In the genomic region with DNA sequence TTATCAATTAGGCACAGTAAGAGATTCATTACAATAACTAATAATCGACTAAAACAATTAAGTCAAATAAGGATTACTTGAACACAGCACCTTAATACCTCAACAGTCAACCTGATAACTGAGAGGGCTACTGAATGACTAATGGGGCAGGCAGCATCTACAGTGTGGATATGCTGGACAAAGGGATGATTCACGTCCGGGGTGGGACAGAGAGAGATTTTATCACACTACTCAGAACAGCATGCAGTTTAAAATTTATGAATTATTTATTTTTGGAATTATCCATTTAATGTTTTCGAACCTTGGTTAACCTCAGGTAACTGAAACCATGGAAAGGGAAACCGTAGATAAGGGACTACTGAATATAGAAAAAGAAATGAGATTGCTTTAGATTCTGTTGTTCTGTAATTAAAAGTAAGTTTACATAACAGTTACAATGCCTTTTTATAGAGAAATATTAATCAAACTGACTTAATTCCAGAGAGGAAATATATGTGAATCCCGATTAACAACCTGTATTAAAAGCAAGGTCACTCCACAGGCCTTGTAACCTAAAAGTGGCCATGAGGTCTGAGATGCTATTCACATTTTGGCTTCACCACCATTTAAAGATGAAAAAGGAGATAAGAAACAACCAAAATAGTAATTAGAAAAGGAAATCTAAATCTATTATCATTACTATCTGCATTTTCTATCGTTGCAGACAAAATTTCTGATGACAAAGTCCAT, we compare ENCODE assay signal across 15 cellular contexts.
DNase-seq lines count a peak whose midpoint lies in the region; ATAC-seq and TF ChIP-seq lines count a peak whose summit lies in the region.
"Had no signal": no experiment of that assay in that cellular context is flagged by ENCODE, and none has a peak within 500 bp of the region (broad histone marks: within the 10 kb centered on the region; RNA-seq: fewer than 3 reads in every experiment).

No MANE protein-coding gene starts in this region.

- CTCF ChIA-PET in Panc1 (lab: Charles Lee), result no interaction called here

- H3K27ac ChIP-seq in Panc1 (ENCODE audit: low read length), result peak overlapping the region; percentile 67
- H3K27ac ChIP-seq: HL-60, suprapubic skin had no signal

- no peaks in the 10 kb centered on the region for H3K9me3 ChIP-seq in Panc1 (ENCODE audit: control insufficient read depth, insufficient read depth, low read depth, low read length)
- H3K9me3 ChIP-seq: suprapubic skin had no signal

- peaks cover 14% of the 10 kb centered on the region for H3K4me1 ChIP-seq in Panc1 (ENCODE audit: control insufficient read depth, insufficient read depth, low read length)
- H3K4me1 ChIP-seq: suprapubic skin had no signal

- ATAC-seq in Panc1, result peak; percentile 98
- ATAC-seq in HG03432 (IDR thresholded peaks at IDR 0.05; ENCODE audit: unreplicated experiment), result no peak
- ATAC-seq in GM19397 (IDR thresholded peaks at IDR 0.05; ENCODE audit: unreplicated experiment), result no peak
- ATAC-seq: activated T-helper 17 cell treated with anti-CD3 and anti-CD28 coated beads, Interleukin-2, amount 50 U/mL, for 72 hours; T-helper 17 cell had no signal

- peak; percentile 41 for DNase-seq in H4 (ENCODE audit: low spot score)
- DNase-seq in Panc1 (ENCODE audit: low read depth, low spot score), result peak; percentile 78
- DNase-seq in choroid plexus epithelial cell (ENCODE audit: low read depth), result peak; percentile 72
- DNase-seq in skeletal muscle cell (ENCODE audit: low read depth), result peak; percentile 5
- DNase-seq in putamen (ENCODE audit: low spot score), result no peak
- DNase-seq in cerebellar cortex (ENCODE audit: low spot score), result no peak
- DNase-seq: activated CD4-positive, alpha-beta T cell treated with anti-CD3 and anti-CD28 coated beads, Interleukin-2, amount 50 U/mL, for 4 hours; COR-L47; MM.1S; T-helper 17 cell had no signal

- H3K4me3 ChIP-seq in Panc1 (ENCODE audit: low read depth in 2 of 2, low read length in 2 of 2) (no peak overlapping the region), choroid plexus epithelial cell (ENCODE audit: low read depth, low read length) (no peak overlapping the region), skeletal muscle cell (ENCODE audit: low read depth, low read length) (no peak overlapping the region)
- H3K4me3 ChIP-seq: suprapubic skin had no signal

- no TSS peak for BruUV-seq in Panc1 (replicated peaks; lab: Mats Ljungman, UMichigan)

- in situ Hi-C loops in Panc1 (cut with HindIII; ENCODE audit: low pct_unique_long_range_greater_than_20kb, low sequenced_read_pairs), result no loop called here

- H3K36me3 ChIP-seq in Panc1 (ENCODE audit: control insufficient read depth, insufficient read depth, low read length), result peaks cover 2% of the 10 kb centered on the region; the same call in 1 of the 2 replicates

- no peaks in the 10 kb centered on the region for H3K27me3 ChIP-seq in Panc1 (ENCODE audit: control insufficient read depth, insufficient read depth, low read length)
- H3K27me3 ChIP-seq: suprapubic skin had no signal

- intact Hi-C loops in Panc1 (cut with micrococcal nuclease; ENCODE audit: unreplicated experiment), result no loop called here

- POLR2A ChIA-PET in Panc1 (lab: Charles Lee), result no interaction called here

- no peak for TF ChIP-seq CTCF in Panc1 (IDR thresholded peaks at IDR 0.05)
- TF ChIP-seq CTCF in choroid plexus epithelial cell (conservative IDR thresholded peaks at IDR 0.05; ENCODE audit: low read depth, low read length), result no peak

Comparison
In these comparisons a context has a peak if more than half of its experiments do, and no peak if none do; other contexts are left out.
1. DNase-seq: peak in H4 (single experiment), Panc1 (single experiment), choroid plexus epithelial cell (single experiment) and skeletal muscle cell (single experiment); none in putamen (single experiment) and cerebellar cortex (single experiment).